1 cellular context compared by ENCODE assay signal in genomic region chr12:6542209-6543009, GRCh38.
A peak's percentile ranks its signal among the peaks of the same experiment; 100 is the strongest.
TF ChIP-seq lines count a peak whose summit lies in the region.

No MANE protein-coding gene starts in this region.

TF ChIP-seq in HepG2, 621 proteins besides CTCF, POLR2A, EP300 and RAD21 (continued from another document and continues in another):
- TF ChIP-seq, protein P1, sequence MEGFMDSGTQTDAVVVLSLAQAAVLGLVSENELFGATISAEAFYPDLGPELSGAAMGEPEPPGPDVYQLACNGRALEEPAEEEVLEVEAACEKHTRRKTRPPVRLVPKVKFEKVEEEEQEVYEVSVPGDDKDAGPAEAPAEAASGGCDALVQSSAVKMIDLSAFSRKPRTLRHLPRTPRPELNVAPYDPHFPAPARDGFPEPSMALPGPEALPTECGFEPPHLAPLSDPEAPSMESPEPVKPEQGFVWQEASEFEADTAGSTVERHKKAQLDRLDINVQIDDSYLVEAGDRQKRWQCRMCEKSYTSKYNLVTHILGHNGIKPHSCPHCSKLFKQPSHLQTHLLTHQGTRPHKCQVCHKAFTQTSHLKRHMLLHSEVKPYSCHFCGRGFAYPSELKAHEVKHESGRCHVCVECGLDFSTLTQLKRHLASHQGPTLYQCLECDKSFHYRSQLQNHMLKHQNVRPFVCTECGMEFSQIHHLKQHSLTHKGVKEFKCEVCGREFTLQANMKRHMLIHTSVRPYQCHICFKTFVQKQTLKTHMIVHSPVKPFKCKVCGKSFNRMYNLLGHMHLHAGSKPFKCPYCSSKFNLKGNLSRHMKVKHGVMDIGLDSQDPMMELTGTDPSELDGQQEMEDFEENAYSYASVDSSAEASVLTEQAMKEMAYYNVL (CRISPR knock-in tag; IDR thresholded peaks at IDR 0.05; ENCODE audit: borderline replicate concordance) = peak; percentile 77; the same call in 1 of the 2 replicates
- 0 out of 2 replicates have a peak, but pooled peaks have one; percentile 16 for TF ChIP-seq ZNF549 (CRISPR knock-in tag; IDR thresholded peaks at IDR 0.05)
- TF ChIP-seq ELF1 (CRISPR knock-in tag; IDR thresholded peaks at IDR 0.05) = peak; percentile 77
- TF ChIP-seq ATAD3A (CRISPR knock-in tag; IDR thresholded peaks at IDR 0.05) = no peak
- peak; percentile 48; the same call in 1 of the 2 replicates for TF ChIP-seq RBFOX2 (IDR thresholded peaks at IDR 0.05; ENCODE audit: low read depth, low read length)
- TF ChIP-seq AKAP8 (CRISPR knock-in tag; IDR thresholded peaks at IDR 0.05) = no peak
- peak; percentile 26 for TF ChIP-seq SRSF1 (optimal IDR thresholded peaks at IDR 0.05; ENCODE audit: low read depth, low read length)
- no peak for TF ChIP-seq SIN3B (IDR thresholded peaks at IDR 0.05; ENCODE audit: low read length)
- TF ChIP-seq SRSF4 (IDR thresholded peaks at IDR 0.05; ENCODE audit: low read depth, low read length, poor library complexity, severe bottlenecking) = no peak
- TF ChIP-seq ZNF709 (CRISPR knock-in tag; IDR thresholded peaks at IDR 0.05) = 0 out of 2 replicates have a peak, but pooled peaks have one; percentile 33
- TF ChIP-seq, protein P2, sequence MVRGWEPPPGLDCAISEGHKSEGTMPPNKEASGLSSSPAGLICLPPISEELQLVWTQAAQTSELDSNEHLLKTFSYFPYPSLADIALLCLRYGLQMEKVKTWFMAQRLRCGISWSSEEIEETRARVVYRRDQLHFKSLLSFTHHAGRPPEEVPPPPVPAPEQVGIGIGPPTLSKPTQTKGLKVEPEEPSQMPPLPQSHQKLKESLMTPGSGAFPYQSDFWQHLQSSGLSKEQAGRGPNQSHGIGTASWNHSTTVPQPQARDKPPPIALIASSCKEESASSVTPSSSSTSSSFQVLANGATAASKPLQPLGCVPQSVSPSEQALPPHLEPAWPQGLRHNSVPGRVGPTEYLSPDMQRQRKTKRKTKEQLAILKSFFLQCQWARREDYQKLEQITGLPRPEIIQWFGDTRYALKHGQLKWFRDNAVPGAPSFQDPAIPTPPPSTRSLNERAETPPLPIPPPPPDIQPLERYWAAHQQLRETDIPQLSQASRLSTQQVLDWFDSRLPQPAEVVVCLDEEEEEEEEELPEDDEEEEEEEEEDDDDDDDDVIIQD (CRISPR knock-in tag; IDR thresholded peaks at IDR 0.05; ENCODE audit: low read depth) = peak; percentile 28; the same call in 1 of the 2 replicates
- no peak; the same call in 1 of the 2 replicates for TF ChIP-seq ZNF780A (CRISPR knock-in tag; IDR thresholded peaks at IDR 0.05)
- TF ChIP-seq, protein P3, sequence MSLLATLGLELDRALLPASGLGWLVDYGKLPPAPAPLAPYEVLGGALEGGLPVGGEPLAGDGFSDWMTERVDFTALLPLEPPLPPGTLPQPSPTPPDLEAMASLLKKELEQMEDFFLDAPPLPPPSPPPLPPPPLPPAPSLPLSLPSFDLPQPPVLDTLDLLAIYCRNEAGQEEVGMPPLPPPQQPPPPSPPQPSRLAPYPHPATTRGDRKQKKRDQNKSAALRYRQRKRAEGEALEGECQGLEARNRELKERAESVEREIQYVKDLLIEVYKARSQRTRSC (CRISPR knock-in tag; IDR thresholded peaks at IDR 0.05; ENCODE audit: low read depth) = no peak
- peak; percentile 37; the same call in 1 of the 2 replicates for TF ChIP-seq PRDM15 (CRISPR knock-in tag; IDR thresholded peaks at IDR 0.05)
- TF ChIP-seq ZNF577 (CRISPR knock-in tag; IDR thresholded peaks at IDR 0.05; ENCODE audit: borderline replicate concordance, low read depth) = no peak
- TF ChIP-seq, protein P4, sequence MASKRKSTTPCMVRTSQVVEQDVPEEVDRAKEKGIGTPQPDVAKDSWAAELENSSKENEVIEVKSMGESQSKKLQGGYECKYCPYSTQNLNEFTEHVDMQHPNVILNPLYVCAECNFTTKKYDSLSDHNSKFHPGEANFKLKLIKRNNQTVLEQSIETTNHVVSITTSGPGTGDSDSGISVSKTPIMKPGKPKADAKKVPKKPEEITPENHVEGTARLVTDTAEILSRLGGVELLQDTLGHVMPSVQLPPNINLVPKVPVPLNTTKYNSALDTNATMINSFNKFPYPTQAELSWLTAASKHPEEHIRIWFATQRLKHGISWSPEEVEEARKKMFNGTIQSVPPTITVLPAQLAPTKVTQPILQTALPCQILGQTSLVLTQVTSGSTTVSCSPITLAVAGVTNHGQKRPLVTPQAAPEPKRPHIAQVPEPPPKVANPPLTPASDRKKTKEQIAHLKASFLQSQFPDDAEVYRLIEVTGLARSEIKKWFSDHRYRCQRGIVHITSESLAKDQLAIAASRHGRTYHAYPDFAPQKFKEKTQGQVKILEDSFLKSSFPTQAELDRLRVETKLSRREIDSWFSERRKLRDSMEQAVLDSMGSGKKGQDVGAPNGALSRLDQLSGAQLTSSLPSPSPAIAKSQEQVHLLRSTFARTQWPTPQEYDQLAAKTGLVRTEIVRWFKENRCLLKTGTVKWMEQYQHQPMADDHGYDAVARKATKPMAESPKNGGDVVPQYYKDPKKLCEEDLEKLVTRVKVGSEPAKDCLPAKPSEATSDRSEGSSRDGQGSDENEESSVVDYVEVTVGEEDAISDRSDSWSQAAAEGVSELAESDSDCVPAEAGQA (IDR thresholded peaks at IDR 0.05; ENCODE audit: low read depth) = peak; percentile 82
- TF ChIP-seq, protein P4 (CRISPR knock-in tag; IDR thresholded peaks at IDR 0.05; ENCODE audit: borderline replicate concordance) = no peak
- peak; percentile 66; the same call in 1 of the 2 replicates for TF ChIP-seq KLF6 (CRISPR knock-in tag; IDR thresholded peaks at IDR 0.05)
- peak; percentile 64; the same call in 1 of the 2 replicates for TF ChIP-seq KAT7 (CRISPR knock-in tag; IDR thresholded peaks at IDR 0.05; ENCODE audit: borderline replicate concordance)
- TF ChIP-seq ZNF431 (CRISPR knock-in tag; IDR thresholded peaks at IDR 0.05; ENCODE audit: borderline replicate concordance, low read depth) = 0 out of 2 replicates have a peak, but pooled peaks have one; percentile 38
- TF ChIP-seq CBX5 (CRISPR knock-in tag; IDR thresholded peaks at IDR 0.05; ENCODE audit: borderline replicate concordance) = peak; percentile 62; the same call in 1 of the 2 replicates
- TF ChIP-seq MAZ (IDR thresholded peaks at IDR 0.05; ENCODE audit: borderline replicate concordance, low read depth, low read length) = no peak
- no peak for TF ChIP-seq MAZ (CRISPR knock-in tag; IDR thresholded peaks at IDR 0.05; ENCODE audit: low read depth)
- TF ChIP-seq ZFP90 (CRISPR knock-in tag; IDR thresholded peaks at IDR 0.05; ENCODE audit: borderline replicate concordance) = peak; percentile 75
- TF ChIP-seq CHD4 (IDR thresholded peaks at IDR 0.05; ENCODE audit: borderline replicate concordance, low read length) = no peak
- TF ChIP-seq RNF2 (conservative IDR thresholded peaks at IDR 0.05; ENCODE audit: low read depth) = no peak
- no peak for TF ChIP-seq ZFP37 (CRISPR knock-in tag; IDR thresholded peaks at IDR 0.05; ENCODE audit: borderline replicate concordance)
- TF ChIP-seq YEATS4 (CRISPR knock-in tag; IDR thresholded peaks at IDR 0.05; ENCODE audit: borderline replicate concordance) = peak; percentile 88; the same call in 1 of the 2 replicates
- TF ChIP-seq, protein P5, sequence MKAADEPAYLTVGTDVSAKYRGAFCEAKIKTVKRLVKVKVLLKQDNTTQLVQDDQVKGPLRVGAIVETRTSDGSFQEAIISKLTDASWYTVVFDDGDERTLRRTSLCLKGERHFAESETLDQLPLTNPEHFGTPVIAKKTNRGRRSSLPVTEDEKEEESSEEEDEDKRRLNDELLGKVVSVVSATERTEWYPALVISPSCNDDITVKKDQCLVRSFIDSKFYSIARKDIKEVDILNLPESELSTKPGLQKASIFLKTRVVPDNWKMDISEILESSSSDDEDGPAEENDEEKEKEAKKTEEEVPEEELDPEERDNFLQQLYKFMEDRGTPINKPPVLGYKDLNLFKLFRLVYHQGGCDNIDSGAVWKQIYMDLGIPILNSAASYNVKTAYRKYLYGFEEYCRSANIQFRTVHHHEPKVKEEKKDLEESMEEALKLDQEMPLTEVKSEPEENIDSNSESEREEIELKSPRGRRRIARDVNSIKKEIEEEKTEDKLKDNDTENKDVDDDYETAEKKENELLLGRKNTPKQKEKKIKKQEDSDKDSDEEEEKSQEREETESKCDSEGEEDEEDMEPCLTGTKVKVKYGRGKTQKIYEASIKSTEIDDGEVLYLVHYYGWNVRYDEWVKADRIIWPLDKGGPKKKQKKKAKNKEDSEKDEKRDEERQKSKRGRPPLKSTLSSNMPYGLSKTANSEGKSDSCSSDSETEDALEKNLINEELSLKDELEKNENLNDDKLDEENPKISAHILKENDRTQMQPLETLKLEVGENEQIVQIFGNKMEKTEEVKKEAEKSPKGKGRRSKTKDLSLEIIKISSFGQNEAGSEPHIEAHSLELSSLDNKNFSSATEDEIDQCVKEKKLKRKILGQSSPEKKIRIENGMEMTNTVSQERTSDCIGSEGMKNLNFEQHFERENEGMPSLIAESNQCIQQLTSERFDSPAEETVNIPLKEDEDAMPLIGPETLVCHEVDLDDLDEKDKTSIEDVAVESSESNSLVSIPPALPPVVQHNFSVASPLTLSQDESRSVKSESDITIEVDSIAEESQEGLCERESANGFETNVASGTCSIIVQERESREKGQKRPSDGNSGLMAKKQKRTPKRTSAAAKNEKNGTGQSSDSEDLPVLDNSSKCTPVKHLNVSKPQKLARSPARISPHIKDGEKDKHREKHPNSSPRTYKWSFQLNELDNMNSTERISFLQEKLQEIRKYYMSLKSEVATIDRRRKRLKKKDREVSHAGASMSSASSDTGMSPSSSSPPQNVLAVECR (CRISPR knock-in tag; IDR thresholded peaks at IDR 0.05; ENCODE audit: borderline replicate concordance) = peak; percentile 82; the same call in 1 of the 2 replicates
- 0 out of 4 replicates have a peak, but pooled peaks of 1 of the 2 experiments have one; percentile 30 for TF ChIP-seq REST (IDR thresholded peaks at IDR 0.05; ENCODE audit: borderline replicate concordance in 1 of 2, low read depth in 1 of 2, low read length in 2 of 2)
- no peak for TF ChIP-seq ZNF33A (CRISPR knock-in tag; IDR thresholded peaks at IDR 0.05; ENCODE audit: borderline replicate concordance)
